28 cellular contexts compared by ENCODE assay signal in the genomic region with DNA sequence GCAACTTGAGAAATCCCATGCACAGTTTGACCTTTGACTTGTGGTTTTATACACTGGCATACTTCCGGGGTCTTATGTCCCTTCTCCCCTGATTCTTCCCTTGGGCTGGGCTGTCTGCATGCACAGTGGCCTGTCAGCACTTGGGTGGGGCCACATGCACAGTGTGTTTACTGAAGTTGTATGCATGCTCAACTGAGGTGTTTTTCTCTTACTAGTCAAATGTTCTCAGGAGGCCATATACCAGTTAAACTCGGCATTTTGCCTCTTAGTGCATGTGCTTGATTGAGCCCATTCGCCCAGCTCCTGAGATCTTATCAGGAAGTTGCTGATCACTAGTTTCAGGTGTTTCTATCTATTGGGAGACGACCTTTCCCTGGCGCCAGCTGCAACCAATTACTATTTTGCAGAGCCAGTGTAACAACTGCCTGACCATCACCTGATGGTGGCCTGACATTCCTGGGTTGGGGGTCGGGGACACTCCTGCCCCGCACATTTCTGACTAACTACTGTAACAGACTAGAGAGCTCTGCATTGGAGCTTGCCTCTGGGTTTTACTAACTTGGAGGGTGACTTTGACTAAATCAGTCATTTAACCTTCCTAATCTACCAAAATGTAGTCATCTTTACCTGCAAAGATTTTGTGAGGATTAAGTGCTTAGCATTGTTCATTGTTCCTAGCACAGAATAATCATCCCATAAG. TPM values are rescaled to one million over a fixed set of nuclear protein-coding genes. Genes with fewer than 3 reads are reported as not detected.
DNase-seq lines count a peak whose midpoint lies in the region; ATAC-seq, FAIRE-seq and TF ChIP-seq lines count a peak whose summit lies in the region.
"Had no signal": no experiment of that assay in that cellular context is flagged by ENCODE, and none has a peak within 500 bp of the region (broad histone marks: within the 10 kb centered on the region; RNA-seq: fewer than 3 reads in every experiment).

No MANE protein-coding gene starts in this region.

- peak overlapping the region; percentile 58 for H3K4me2 ChIP-seq in A549

- no peaks in the 10 kb centered on the region for H3K27me3 ChIP-seq in mucosa of rectum (ENCODE audit: control insufficient read depth in 2 of 2, insufficient read depth in 2 of 2, low read length in 2 of 2)
- H3K27me3 ChIP-seq: dorsolateral prefrontal cortex, testis had no signal

- H3K4me3 Mint-ChIP-seq in WTC11, result no peak overlapping the region
- H3K4me3 Mint-ChIP-seq: activated naive CD8-positive, alpha-beta T cell treated with anti-CD3 and anti-CD28 coated beads, Interleukin-2, amount 10 ng/mL, durations not matched to agents 7 days and 5 days; CD14-positive monocyte; naive thymus-derived CD4-positive, alpha-beta T cell had no signal

- no peaks in the 10 kb centered on the region for H3K36me3 Mint-ChIP-seq in WTC11
- H3K36me3 Mint-ChIP-seq: activated naive CD8-positive, alpha-beta T cell treated with anti-CD3 and anti-CD28 coated beads, Interleukin-2, amount 10 ng/mL, durations not matched to agents 7 days and 5 days; CD14-positive monocyte; naive thymus-derived CD4-positive, alpha-beta T cell had no signal

- peak overlapping the region; percentile 75 for H3K27ac Mint-ChIP-seq in WTC11
- H3K27ac Mint-ChIP-seq: activated naive CD8-positive, alpha-beta T cell treated with anti-CD3 and anti-CD28 coated beads, Interleukin-2, amount 10 ng/mL, durations not matched to agents 7 days and 5 days; CD14-positive monocyte; naive thymus-derived CD4-positive, alpha-beta T cell had no signal

- FAIRE-seq in A549 (lab: Jason Lieb, UNC), result no peak
- FAIRE-seq: astrocyte had no signal

- peak overlapping the region in 1 of 2 donors; percentile 0 for H3K9ac ChIP-seq in mucosa of rectum (ENCODE audit: low read depth in 1 of 2, low read length in 2 of 2)

- no peaks in the 10 kb centered on the region for H3K36me3 ChIP-seq in mucosa of rectum (ENCODE audit: control insufficient read depth in 2 of 2, insufficient read depth in 2 of 2, low read length in 2 of 2)

- no peaks in the 10 kb centered on the region for H3K9me3 Mint-ChIP-seq in WTC11
- H3K9me3 Mint-ChIP-seq: activated naive CD8-positive, alpha-beta T cell treated with anti-CD3 and anti-CD28 coated beads, Interleukin-2, amount 10 ng/mL, durations not matched to agents 7 days and 5 days; naive thymus-derived CD4-positive, alpha-beta T cell had no signal

- no peaks in the 10 kb centered on the region for H3K9me3 ChIP-seq in A549
- no peaks in the 10 kb centered on the region for H3K9me3 ChIP-seq in mucosa of rectum (ENCODE audit: control insufficient read depth in 2 of 2, low read length in 2 of 2)
- H3K9me3 ChIP-seq: testis had no signal

- peak in 1 of 2 experiments; percentile 48 for DNase-seq in A549 (ENCODE audit: low read depth in 1 of 2, low spot score in 1 of 2)
- peak; percentile 64 for DNase-seq in HT-29 (ENCODE audit: low spot score)
- peak; percentile 38 for DNase-seq in WTC11 (ENCODE audit: low spot score)
- no peak for DNase-seq in T-helper 1 cell
- DNase-seq in AML-193 (lab: John Stamatoyannopoulos, UW), result no peak
- DNase-seq in activated effector memory CD4-positive, alpha-beta T cell treated with anti-CD3 and anti-CD28 coated beads, Interleukin-2, amount 50 U/mL, for 16 hours, result no peak
- DNase-seq: activated CD4-positive, alpha-beta T cell treated with anti-CD3 and anti-CD28 coated beads, Interleukin-2, amount 50 U/mL, for 4 hours; activated effector memory CD4-positive, alpha-beta T cell treated with Interleukin-2 at 50 U/mL for 16 hours; activated naive CD8-positive, alpha-beta T cell treated with anti-CD3 and anti-CD28 coated beads, Interleukin-2, amount 10 ng/mL, durations not matched to agents 7 days and 5 days; caudate nucleus; dorsolateral prefrontal cortex; EL; KBM-7; mesenchymal stem cell; naive thymus-derived CD4-positive, alpha-beta T cell; NCI-H2171 treated with DMSO at 0.1 percent for 48 hours; NCI-H524 treated with DMSO at 0.1 percent for 48 hours; retina; stimulated activated CD4-positive, alpha-beta T cell treated with anti-CD3 and anti-CD28 coated beads, Interleukin-4, amount 100 ng/mL, for 4 hours; stimulated activated naive CD4-positive, alpha-beta T cell treated with Interleukin-2 at 50 U/mL for 16 hours; T-helper 2 cell; testis had no signal

- peaks cover 20% of the 10 kb centered on the region for H3K4me1 Mint-ChIP-seq in WTC11
- H3K4me1 Mint-ChIP-seq: CD14-positive monocyte; naive thymus-derived CD4-positive, alpha-beta T cell had no signal

- TF ChIP-seq POLR2A in A549 (IDR thresholded peaks at IDR 0.05; ENCODE audit: low read length), result no peak

- H3K4me1 ChIP-seq in A549 (peaks cover 40% of the 10 kb centered on the region), mucosa of rectum (ENCODE audit: control insufficient read depth in 2 of 2, insufficient read depth in 2 of 2, low read length in 2 of 2) (peaks cover 7 to 19% of the 10 kb centered on the region in 2 donors)
- H3K4me1 ChIP-seq: testis had no signal

- H3K27me3 Mint-ChIP-seq in WTC11 (ENCODE audit: low read depth), result no peaks in the 10 kb centered on the region

- no peak overlapping the region for H3K4me3 ChIP-seq in A549
- H3K4me3 ChIP-seq in mucosa of rectum (ENCODE audit: low read length in 2 of 2), result no peak overlapping the region
- H3K4me3 ChIP-seq: dorsolateral prefrontal cortex, SK-N-MC, testis had no signal

- H3K27ac ChIP-seq in A549, result peak overlapping the region; percentile 48 to 75
- peak overlapping the region; percentile 65 to 81 for H3K27ac ChIP-seq in mucosa of rectum (ENCODE audit: low read depth in 2 of 2, low read length in 2 of 2)
- H3K27ac ChIP-seq: dorsolateral prefrontal cortex, SK-N-MC, testis had no signal

- WGBS in A549 (ENCODE audit: missing lambda C conversion rate), result 38% methylated on average over 7 of the region's 7 CpGs

- TF ChIP-seq CTCF in A549 (IDR thresholded peaks at IDR 0.05) (no peak), WTC11 (IDR thresholded peaks at IDR 0.05) (no peak)

- ATAC-seq in A549 (peak in 1 of 2 experiments; percentile 78; a peak in 3 of 6 replicates), WTC11 (peak; percentile 93), HG02759 (IDR thresholded peaks at IDR 0.05; ENCODE audit: unreplicated experiment) (no peak)
- ATAC-seq: left lobe of liver; naive thymus-derived CD4-positive, alpha-beta T cell had no signal

- CTCF ChIA-PET in A549 (lab: Yijun Ruan, JAX), result interaction anchor here (0.7 to 2.1 kb wide), 5 partner anchors 11 to 347 kb away, joined by 3 to 6 read pairs (median 4); no protein-coding TSS in a partner anchor
- CTCF ChIA-PET in WTC11 (lab: Charles Lee), result interaction anchor here (0.9 to 2.5 kb wide), 3 partner anchors 16 to 320 kb away, joined by 3 to 5 read pairs (median 4); no protein-coding TSS in a partner anchor

- no peak for TF ChIP-seq EP300 in A549 (IDR thresholded peaks at IDR 0.05)

- POLR2A ChIA-PET in A549 (lab: Yijun Ruan, JAX) (no interaction called here), WTC11 (lab: Charles Lee) (no interaction called here)

- no peak for TF ChIP-seq RAD21 in A549 (conservative IDR thresholded peaks at IDR 0.05 in 1 of 2, IDR thresholded peaks at IDR 0.05 in 1 of 2)

TF ChIP-seq in A549, 52 proteins besides CTCF, POLR2A, EP300 and RAD21:
- no peak for TF ChIP-seq HOXA7 (CRISPR knock-in tag; IDR thresholded peaks at IDR 0.05)
- TF ChIP-seq, protein P1, sequence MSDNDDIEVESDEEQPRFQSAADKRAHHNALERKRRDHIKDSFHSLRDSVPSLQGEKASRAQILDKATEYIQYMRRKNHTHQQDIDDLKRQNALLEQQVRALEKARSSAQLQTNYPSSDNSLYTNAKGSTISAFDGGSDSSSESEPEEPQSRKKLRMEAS (IDR thresholded peaks at IDR 0.05), result peak; percentile 33; the same call in 1 of the 2 replicates

TF ChIP-seq in WTC11, 78 proteins besides CTCF, POLR2A, EP300 and RAD21 (continues in another document):
- TF ChIP-seq, protein P2, sequence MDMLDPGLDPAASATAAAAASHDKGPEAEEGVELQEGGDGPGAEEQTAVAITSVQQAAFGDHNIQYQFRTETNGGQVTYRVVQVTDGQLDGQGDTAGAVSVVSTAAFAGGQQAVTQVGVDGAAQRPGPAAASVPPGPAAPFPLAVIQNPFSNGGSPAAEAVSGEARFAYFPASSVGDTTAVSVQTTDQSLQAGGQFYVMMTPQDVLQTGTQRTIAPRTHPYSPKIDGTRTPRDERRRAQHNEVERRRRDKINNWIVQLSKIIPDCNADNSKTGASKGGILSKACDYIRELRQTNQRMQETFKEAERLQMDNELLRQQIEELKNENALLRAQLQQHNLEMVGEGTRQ (CRISPR knock-in tag; IDR thresholded peaks at IDR 0.05), result no peak
- TF ChIP-seq, protein P3, sequence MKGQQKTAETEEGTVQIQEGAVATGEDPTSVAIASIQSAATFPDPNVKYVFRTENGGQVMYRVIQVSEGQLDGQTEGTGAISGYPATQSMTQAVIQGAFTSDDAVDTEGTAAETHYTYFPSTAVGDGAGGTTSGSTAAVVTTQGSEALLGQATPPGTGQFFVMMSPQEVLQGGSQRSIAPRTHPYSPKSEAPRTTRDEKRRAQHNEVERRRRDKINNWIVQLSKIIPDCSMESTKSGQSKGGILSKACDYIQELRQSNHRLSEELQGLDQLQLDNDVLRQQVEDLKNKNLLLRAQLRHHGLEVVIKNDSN (CRISPR knock-in tag; IDR thresholded peaks at IDR 0.05), result no peak
- no peak for TF ChIP-seq SP1 (CRISPR knock-in tag; conservative IDR thresholded peaks at IDR 0.05)
- TF ChIP-seq ZNF396 (CRISPR knock-in tag; IDR thresholded peaks at IDR 0.05; ENCODE audit: borderline replicate concordance), result no peak
- no peak for TF ChIP-seq MXD4 (CRISPR knock-in tag; IDR thresholded peaks at IDR 0.05; ENCODE audit: borderline replicate concordance)
- TF ChIP-seq, protein P4, sequence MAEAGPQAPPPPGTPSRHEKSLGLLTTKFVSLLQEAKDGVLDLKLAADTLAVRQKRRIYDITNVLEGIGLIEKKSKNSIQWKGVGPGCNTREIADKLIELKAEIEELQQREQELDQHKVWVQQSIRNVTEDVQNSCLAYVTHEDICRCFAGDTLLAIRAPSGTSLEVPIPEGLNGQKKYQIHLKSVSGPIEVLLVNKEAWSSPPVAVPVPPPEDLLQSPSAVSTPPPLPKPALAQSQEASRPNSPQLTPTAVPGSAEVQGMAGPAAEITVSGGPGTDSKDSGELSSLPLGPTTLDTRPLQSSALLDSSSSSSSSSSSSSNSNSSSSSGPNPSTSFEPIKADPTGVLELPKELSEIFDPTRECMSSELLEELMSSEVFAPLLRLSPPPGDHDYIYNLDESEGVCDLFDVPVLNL (CRISPR knock-in tag; IDR thresholded peaks at IDR 0.05; ENCODE audit: borderline replicate concordance, low read depth), result no peak
- no peak for TF ChIP-seq OVOL2 (CRISPR knock-in tag; IDR thresholded peaks at IDR 0.05; ENCODE audit: borderline replicate concordance)
- TF ChIP-seq GABPB1 (CRISPR knock-in tag; IDR thresholded peaks at IDR 0.05), result no peak
- no peak for TF ChIP-seq ZNF423 (CRISPR knock-in tag; IDR thresholded peaks at IDR 0.05)

RNA-seq across cellular contexts. Expression of a gene that starts 37.4 kb away (rescaled TPM):
- polyA plus RNA-seq in A549 (2011; rRNA removed), result 53.5 and 55.3 TPM in 2 replicates
- polyA plus RNA-seq in A549 (2012; cell fraction: cytosol; rRNA removed), result 16.9 and 20.2 TPM in 2 replicates
- 14.1 and 19.5 TPM in 2 replicates for polyA plus RNA-seq in A549 (2012; cell fraction: nucleus; rRNA removed)
- polyA plus RNA-seq in A549 (2017; fragmentation: RNase III; extraction: RNeasy Plus Mini Kit Qiagen cat#74134 plus additional on column Dnase treatment), result 27.9 to 29.0 TPM (median 28.1 TPM) in 3 replicates
- 32.6 and 34.2 TPM in 2 replicates for polyA minus RNA-seq in A549 (2011; rRNA and poly(A)+ RNA removed)
- total RNA-seq in HT-29 (2014; rRNA removed; shearing (Covaris generic)), result 51.2 and 55.5 TPM in 2 replicates
- 2.1 to 3.8 TPM (median 3.4 TPM) in 3 replicates for total RNA-seq in WTC11 (2021)
- polyA plus RNA-seq: CD14-positive monocyte had no signal

Comparison
In these comparisons a context has a peak if more than half of its experiments do, and no peak if none do; other contexts are left out.
1. DNase-seq: peak in HT-29 (single experiment) and WTC11 (single experiment); none in T-helper 1 cell (0 of 5), AML-193 (0 of 2) and activated effector memory CD4-positive, alpha-beta T cell treated with anti-CD3 and anti-CD28 coated beads, Interleukin-2, amount 50 U/mL, for 16 hours (single experiment).
2. RNA of a gene that starts 37.4 kb away (total RNA-seq): 51.2 to 55.5 TPM in HT-29; 2.1 to 3.8 TPM in WTC11; every median in the first group is over 10 times any median in the second.